Comparison of ENCODE assay signal across 11 cellular contexts in the genomic region with DNA sequence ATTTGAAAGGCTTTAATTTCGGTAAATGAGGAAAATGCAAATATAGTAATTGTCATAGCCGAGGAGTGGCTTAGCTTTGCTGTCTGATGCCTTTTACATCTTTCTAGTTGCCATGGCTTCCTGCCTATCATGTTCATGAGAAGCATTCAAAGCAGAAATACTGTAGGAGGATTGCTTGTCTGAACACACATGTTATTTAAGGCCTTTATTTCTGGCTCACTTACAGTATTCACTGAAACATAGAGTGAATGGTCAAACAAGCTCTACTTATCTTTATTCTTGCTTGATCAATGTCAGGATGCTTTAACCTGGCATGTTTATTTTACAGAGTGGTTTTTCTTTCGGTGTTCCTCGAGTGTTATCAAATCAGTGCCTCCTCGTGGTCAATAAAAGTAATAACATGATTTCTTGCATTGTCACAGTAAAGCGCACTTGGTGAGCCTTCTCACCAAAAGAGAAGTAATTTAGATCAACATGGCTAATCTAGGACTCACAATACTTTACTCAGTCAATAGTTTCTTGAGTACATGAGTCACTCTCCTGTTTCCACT.
A peak's percentile ranks its signal among the peaks of the same experiment; 100 is the strongest.
DNase-seq lines count a peak whose midpoint lies in the region; ATAC-seq, FAIRE-seq and TF ChIP-seq lines count a peak whose summit lies in the region.
"Had no signal": no experiment of that assay in that cellular context is flagged by ENCODE, and none has a peak within 500 bp of the region (broad histone marks: within the 10 kb centered on the region; RNA-seq: fewer than 3 reads in every experiment).

No MANE protein-coding gene starts in this region.

- TF ChIP-seq CTCF in D721Med (IDR thresholded peaks at IDR 0.05; ENCODE audit: insufficient read depth, missing control alignments) (peak; percentile 43), HFFc6 (IDR thresholded peaks at IDR 0.05) (no peak)
- TF ChIP-seq CTCF in CD4-positive, alpha-beta T cell (IDR thresholded peaks at IDR 0.05), result no peak

- no peaks in the 10 kb centered on the region for H3K27me3 ChIP-seq in CD4-positive, alpha-beta T cell (ENCODE audit: control insufficient read depth, insufficient read depth, low read length)

- no peaks in the 10 kb centered on the region for H3K9me3 ChIP-seq in CD4-positive, alpha-beta T cell (ENCODE audit: control insufficient read depth, low read length)

- POLR2A ChIA-PET in CD4-positive, alpha-beta T cell (lab: Charles Lee), result no interaction called here

- no peak for ATAC-seq in HG03442 (IDR thresholded peaks at IDR 0.05; ENCODE audit: unreplicated experiment)
- ATAC-seq in CD4-positive, alpha-beta T cell (ENCODE audit: poor library complexity), result no peak

- no peak overlapping the region for H3K27ac Mint-ChIP-seq in CD4-positive, alpha-beta T cell
- no peak overlapping the region for H3K27ac Mint-ChIP-seq in HFFc6
- H3K27ac Mint-ChIP-seq: memory B cell had no signal

- H3K4me3 ChIP-seq in Jurkat, Clone E6-1 (ENCODE audit: low read length), result no peak overlapping the region

- intact Hi-C loops in CD4-positive, alpha-beta T cell (cut with DNase I, micrococcal nuclease), result no loop called here

- FAIRE-seq in D721Med (lab: Jason Lieb, UNC), result peak; percentile 79

- H3K36me3 Mint-ChIP-seq in CD4-positive, alpha-beta T cell (ENCODE audit: low read depth), result no peaks in the 10 kb centered on the region
- H3K36me3 Mint-ChIP-seq in HFFc6 (ENCODE audit: low read depth), result no peaks in the 10 kb centered on the region
- H3K36me3 Mint-ChIP-seq: memory B cell had no signal

- CTCF ChIA-PET in CD4-positive, alpha-beta T cell (lab: Charles Lee), result no interaction called here

- peaks cover 5% of the 10 kb centered on the region for H3K9me3 Mint-ChIP-seq in CD4-positive, alpha-beta T cell
- H3K9me3 Mint-ChIP-seq in HFFc6, result peaks cover 22% of the 10 kb centered on the region

- no peak overlapping the region for H3K4me3 Mint-ChIP-seq in CD4-positive, alpha-beta T cell
- no peak overlapping the region for H3K4me3 Mint-ChIP-seq in HFFc6
- H3K4me3 Mint-ChIP-seq: memory B cell had no signal

- no peaks in the 10 kb centered on the region for H3K4me1 Mint-ChIP-seq in CD4-positive, alpha-beta T cell (ENCODE audit: low read depth)
- H3K4me1 Mint-ChIP-seq in HFFc6 (ENCODE audit: low read depth), result no peaks in the 10 kb centered on the region
- H3K4me1 Mint-ChIP-seq: memory B cell had no signal

- no peak overlapping the region for H3K27ac ChIP-seq in CD4-positive, alpha-beta T cell (ENCODE audit: low read depth, low read length)

- DNase-seq in D721Med (ENCODE audit: insufficient read length, low spot score), result no peak
- peak; percentile 11 for DNase-seq in Jurkat, Clone E6-1 (ENCODE audit: low read depth, low spot score)
- DNase-seq in SKM-1 treated with dmso at 0.1 percent for 144 hours (lab: John Stamatoyannopoulos, UW; ENCODE audit: unreplicated experiment), result peak; percentile 23
- DNase-seq in kidney tubule cell (ENCODE audit: low spot score), result peak; percentile 1
- DNase-seq in CD4-positive, alpha-beta T cell, result no peak
- DNase-seq in HFFc6, result no peak
- no peak for DNase-seq in NCI-H128 (lab: John Stamatoyannopoulos, UW; ENCODE audit: unreplicated experiment)
- DNase-seq: effector memory CD4-positive, alpha-beta T cell; GF-D8 had no signal

- no peaks in the 10 kb centered on the region for H3K27me3 Mint-ChIP-seq in CD4-positive, alpha-beta T cell
- no peaks in the 10 kb centered on the region for H3K27me3 Mint-ChIP-seq in HFFc6 (ENCODE audit: insufficient read depth)
- H3K27me3 Mint-ChIP-seq: memory B cell had no signal

Comparison
In these comparisons a context has a peak if more than half of its experiments do, and no peak if none do; other contexts are left out.
1. DNase-seq: peak in Jurkat, Clone E6-1 (single experiment), SKM-1 treated with dmso at 0.1 percent for 144 hours (single experiment) and kidney tubule cell (single experiment); none in D721Med (single experiment), CD4-positive, alpha-beta T cell (0 of 10), HFFc6 (single experiment) and NCI-H128 (single experiment).